Comparison of ENCODE assay signal across 1 cellular context in genomic region chr1:201602413-201603265, GRCh38.
TF ChIP-seq lines count a peak whose summit lies in the region.

No MANE protein-coding gene starts in this region.

TF ChIP-seq in HEK293, 187 proteins besides CTCF, POLR2A, EP300 and RAD21 (continued from another document):
- TF ChIP-seq, protein P1, sequence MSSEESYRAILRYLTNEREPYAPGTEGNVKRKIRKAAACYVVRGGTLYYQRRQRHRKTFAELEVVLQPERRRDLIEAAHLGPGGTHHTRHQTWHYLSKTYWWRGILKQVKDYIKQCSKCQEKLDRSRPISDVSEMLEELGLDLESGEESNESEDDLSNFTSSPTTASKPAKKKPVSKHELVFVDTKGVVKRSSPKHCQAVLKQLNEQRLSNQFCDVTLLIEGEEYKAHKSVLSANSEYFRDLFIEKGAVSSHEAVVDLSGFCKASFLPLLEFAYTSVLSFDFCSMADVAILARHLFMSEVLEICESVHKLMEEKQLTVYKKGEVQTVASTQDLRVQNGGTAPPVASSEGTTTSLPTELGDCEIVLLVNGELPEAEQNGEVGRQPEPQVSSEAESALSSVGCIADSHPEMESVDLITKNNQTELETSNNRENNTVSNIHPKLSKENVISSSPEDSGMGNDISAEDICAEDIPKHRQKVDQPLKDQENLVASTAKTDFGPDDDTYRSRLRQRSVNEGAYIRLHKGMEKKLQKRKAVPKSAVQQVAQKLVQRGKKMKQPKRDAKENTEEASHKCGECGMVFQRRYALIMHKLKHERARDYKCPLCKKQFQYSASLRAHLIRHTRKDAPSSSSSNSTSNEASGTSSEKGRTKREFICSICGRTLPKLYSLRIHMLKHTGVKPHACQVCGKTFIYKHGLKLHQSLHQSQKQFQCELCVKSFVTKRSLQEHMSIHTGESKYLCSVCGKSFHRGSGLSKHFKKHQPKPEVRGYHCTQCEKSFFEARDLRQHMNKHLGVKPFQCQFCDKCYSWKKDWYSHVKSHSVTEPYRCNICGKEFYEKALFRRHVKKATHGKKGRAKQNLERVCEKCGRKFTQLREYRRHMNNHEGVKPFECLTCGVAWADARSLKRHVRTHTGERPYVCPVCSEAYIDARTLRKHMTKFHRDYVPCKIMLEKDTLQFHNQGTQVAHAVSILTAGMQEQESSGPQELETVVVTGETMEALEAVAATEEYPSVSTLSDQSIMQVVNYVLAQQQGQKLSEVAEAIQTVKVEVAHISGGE (tag by site-specific recombination; conservative IDR thresholded peaks at IDR 0.05; ENCODE audit: low read depth): no peak
- peak; percentile 34; the same call in 1 of the 2 replicates for TF ChIP-seq OSR2 (tag by site-specific recombination; IDR thresholded peaks at IDR 0.05)
- peak; percentile 72 for TF ChIP-seq GLIS1 (tag by site-specific recombination; IDR thresholded peaks at IDR 0.05)
- TF ChIP-seq ZIC2 (tag by site-specific recombination; IDR thresholded peaks at IDR 0.05): 0 out of 2 replicates have a peak, but pooled peaks have one; percentile 7
- TF ChIP-seq GFI1B (tag by site-specific recombination; IDR thresholded peaks at IDR 0.05): no peak
- TF ChIP-seq SP7 (tag by site-specific recombination; IDR thresholded peaks at IDR 0.05): peak; percentile 36; the same call in 1 of the 2 replicates
- TF ChIP-seq ZNF76 (tag by site-specific recombination; IDR thresholded peaks at IDR 0.05; ENCODE audit: borderline replicate concordance, low read depth): no peak
- peak; percentile 42; the same call in 1 of the 2 replicates for TF ChIP-seq ZBTB20 (tag by site-specific recombination; IDR thresholded peaks at IDR 0.05)
- TF ChIP-seq ZNF157 (tag by site-specific recombination; IDR thresholded peaks at IDR 0.05): no peak
